ENCODE assay signal across 13 cellular contexts in genomic region chr7:107613948-107614347, GRCh38.
"Had no signal": no experiment of that assay in that cellular context is flagged by ENCODE, and none has a peak within 500 bp of the region (broad histone marks: within the 10 kb centered on the region; RNA-seq: fewer than 3 reads in every experiment).

No MANE protein-coding gene starts in this region.

- H3K27me3 ChIP-seq: colonic mucosa, upper lobe of right lung had no signal

- ATAC-seq: activated CD4-positive, CD25-positive, alpha-beta regulatory T cell treated with anti-CD3 and anti-CD28 coated beads, Interleukin-2, amount 50 U/mL, for 24 hours; activated naive CD8-positive, alpha-beta T cell treated with anti-CD3 and anti-CD28 coated beads, Interleukin-2, amount 50 U/mL, for 24 hours; activated T-cell treated with anti-CD3 and anti-CD28 coated beads, Interleukin-2, amount 50 U/mL, for 72 hours; left colon; natural killer cell; stimulated activated naive CD8-positive, alpha-beta T cell treated with anti-CD3 and anti-CD28 coated beads, Interleukin-15, Interleukin-2, amounts not matched to agents 100 U/mL and 50 U/mL, for 24 hours; upper lobe of right lung had no signal

- H3K27ac ChIP-seq: colonic mucosa, upper lobe of right lung had no signal

- H3K4me1 ChIP-seq: colonic mucosa, upper lobe of right lung had no signal

- H3K36me3 ChIP-seq: colonic mucosa had no signal

- H3K9me3 ChIP-seq: colonic mucosa, upper lobe of right lung had no signal

- DNase-seq: activated CD4-positive, alpha-beta T cell treated with anti-CD3 and anti-CD28 coated beads, Interleukin-2, amount 50 U/mL, for 4 hours; activated naive CD4-positive, alpha-beta T cell; activated naive CD8-positive, alpha-beta T cell treated with anti-CD3 and anti-CD28 coated beads, Interleukin-2, amount 50 U/mL, for 24 hours; activated T-cell treated with anti-CD3 and anti-CD28 coated beads, Interleukin-2, amount 50 U/mL, for 72 hours; caudate nucleus; colonic mucosa; head of caudate nucleus; left colon; natural killer cell; stimulated activated CD4-positive, alpha-beta T cell treated with anti-CD3 and anti-CD28 coated beads, Interleukin-2, amount 100 ng/mL, for 48 hours; stimulated activated naive CD8-positive, alpha-beta T cell treated with anti-CD3 and anti-CD28 coated beads, Interleukin-15, Interleukin-2, amounts not matched to agents 100 U/mL and 50 U/mL, for 24 hours; upper lobe of right lung had no signal

- H3K4me3 ChIP-seq: colonic mucosa, upper lobe of right lung had no signal
